In the genomic region with DNA sequence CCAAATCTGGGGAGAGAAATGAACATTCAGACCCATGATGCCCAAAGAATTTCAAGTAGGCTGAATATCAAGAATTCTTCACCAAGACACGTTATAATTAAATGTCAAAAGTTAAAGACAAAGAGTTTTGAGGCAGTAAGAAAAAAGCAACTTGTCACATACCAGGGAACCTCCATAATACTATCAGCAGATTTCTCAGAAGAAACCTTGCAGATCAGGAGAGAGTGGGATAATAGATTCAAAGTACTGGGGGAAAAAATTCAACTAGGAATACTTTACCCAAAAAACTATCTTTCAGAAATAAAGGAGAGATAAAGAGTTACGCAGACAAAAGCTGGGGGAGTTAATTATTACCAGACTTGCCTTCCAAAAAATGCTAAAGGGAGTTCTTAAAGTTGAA, we compare ENCODE assay signal across 1 cellular context.
TF ChIP-seq lines count a peak whose summit lies in the region.

No MANE protein-coding gene starts in this region.

TF ChIP-seq in HEK293, 187 proteins besides CTCF, POLR2A, EP300 and RAD21 (continued from another document):
- TF ChIP-seq TRIM28 (IDR thresholded peaks at IDR 0.05; ENCODE audit: borderline replicate concordance, low read length) (peak; percentile 87; the same call in 1 of the 2 replicates), ZBTB6 (tag by site-specific recombination; IDR thresholded peaks at IDR 0.05) (no peak)
